ENCODE assay signal across 16 cellular contexts in genomic region chr4:10179957-10180602, GRCh38.
DNase-seq lines count a peak whose midpoint lies in the region; ATAC-seq and TF ChIP-seq lines count a peak whose summit lies in the region.
"Had no signal": no experiment of that assay in that cellular context is flagged by ENCODE, and none has a peak within 500 bp of the region (broad histone marks: within the 10 kb centered on the region; RNA-seq: fewer than 3 reads in every experiment).

No MANE protein-coding gene starts in this region.

- H3K4me1 Mint-ChIP-seq in activated T-helper 17 cell treated with anti-CD3 and anti-CD28 coated beads, Interleukin-2, amount 50 U/mL, for 72 hours, result peaks cover 16% of the 10 kb centered on the region

- POLR2A ChIA-PET in RWPE1 (lab: Yijun Ruan, JAX; ENCODE audit: low non-redundant PET), result no interaction called here

- H3K27ac Mint-ChIP-seq in activated T-helper 17 cell treated with anti-CD3 and anti-CD28 coated beads, Interleukin-2, amount 50 U/mL, for 72 hours, result peak overlapping the region; percentile 94
- H3K27ac Mint-ChIP-seq: CD4-positive, alpha-beta T cell had no signal

- H4K20me1 ChIP-seq in BLaER1 treated with 17β-estradiol and CSF1 and Interleukin-3, amounts not matched to agents 10 nM and 100 nM, result no peaks in the 10 kb centered on the region

- H3K27ac ChIP-seq in BLaER1 treated with 17β-estradiol and CSF1 and Interleukin-3, amounts not matched to agents 10 nM and 100 nM, result peak overlapping the region; percentile 22 to 87 (median 75); a peak in 19 of 22 replicates
- no peak overlapping the region for H3K27ac ChIP-seq in RWPE1
- H3K27ac ChIP-seq: coronary artery, pancreas, testis had no signal

- DNase-seq in AG08396 (ENCODE audit: low spot score) (peak; percentile 44), hepatic stellate cell (ENCODE audit: low spot score) (peak; percentile 58), RWPE1 (ENCODE audit: low spot score) (no peak), NCI-H2227 (lab: John Stamatoyannopoulos, UW; ENCODE audit: unreplicated experiment) (no peak), NCI-H446 (lab: John Stamatoyannopoulos, UW) (no peak)
- DNase-seq: CD4-positive, alpha-beta T cell; left ventricle myocardium superior; NCI-H1436; NCI-H2227 treated with DMSO at 0.1 percent for 48 hours; pancreas; stimulated activated CD4-positive, alpha-beta T cell treated with anti-CD3 and anti-CD28 coated beads, Interleukin-4, amount 100 ng/mL, for 24 hours; testis had no signal

- H3K4me1 ChIP-seq in BLaER1 treated with 17β-estradiol and CSF1 and Interleukin-3, amounts not matched to agents 10 nM and 100 nM, result peaks cover 12 to 52% (median 42%) of the 10 kb centered on the region in 10 experiments
- H3K4me1 ChIP-seq: pancreas, testis had no signal

- H3K4me3 ChIP-seq in BLaER1 treated with 17β-estradiol and CSF1 and Interleukin-3, amounts not matched to agents 10 nM and 100 nM, result no peak overlapping the region; a peak in 1 of 20 replicates
- H3K4me3 ChIP-seq: coronary artery, pancreas, testis had no signal

- no peak for TF ChIP-seq CTCF in RWPE1 (conservative IDR thresholded peaks at IDR 0.05; ENCODE audit: low read depth)

- H3K36me3 ChIP-seq in BLaER1 treated with 17β-estradiol and CSF1 and Interleukin-3, amounts not matched to agents 10 nM and 100 nM, result no peaks in the 10 kb centered on the region
- H3K36me3 ChIP-seq: pancreas had no signal

- peaks cover 5% of the 10 kb centered on the region for H3K9me3 Mint-ChIP-seq in activated T-helper 17 cell treated with anti-CD3 and anti-CD28 coated beads, Interleukin-2, amount 50 U/mL, for 72 hours
- H3K9me3 Mint-ChIP-seq: CD4-positive, alpha-beta T cell had no signal

- no peak for ATAC-seq in activated T-helper 17 cell treated with anti-CD3 and anti-CD28 coated beads, Interleukin-2, amount 50 U/mL, for 72 hours (replicated peaks)
- ATAC-seq: HCT116, pancreas had no signal

- H3K36me3 Mint-ChIP-seq in activated T-helper 17 cell treated with anti-CD3 and anti-CD28 coated beads, Interleukin-2, amount 50 U/mL, for 72 hours (ENCODE audit: low read depth), result no peaks in the 10 kb centered on the region

- CTCF ChIA-PET in RWPE1 (lab: Yijun Ruan, JAX), result no interaction called here

- H3K9ac ChIP-seq in BLaER1 treated with 17β-estradiol and CSF1 and Interleukin-3, amounts not matched to agents 10 nM and 100 nM, result peak overlapping the region in 4 of 11 experiments; percentile 55 to 64 (median 60); a peak in 7 of 22 replicates

- peak overlapping the region in 10 of 11 experiments; percentile 54 to 88 (median 68); a peak in 18 of 22 replicates for H3K4me2 ChIP-seq in BLaER1 treated with 17β-estradiol and CSF1 and Interleukin-3, amounts not matched to agents 10 nM and 100 nM

- H3K27me3 ChIP-seq in BLaER1 treated with 17β-estradiol and CSF1 and Interleukin-3, amounts not matched to agents 10 nM and 100 nM, result no peaks in the 10 kb centered on the region
- H3K27me3 ChIP-seq: pancreas, testis had no signal

- H3K4me3 Mint-ChIP-seq in activated T-helper 17 cell treated with anti-CD3 and anti-CD28 coated beads, Interleukin-2, amount 50 U/mL, for 72 hours, result peak overlapping the region; percentile 4
- H3K4me3 Mint-ChIP-seq: CD4-positive, alpha-beta T cell had no signal

- H3K27me3 Mint-ChIP-seq in activated T-helper 17 cell treated with anti-CD3 and anti-CD28 coated beads, Interleukin-2, amount 50 U/mL, for 72 hours, result no peaks in the 10 kb centered on the region
- H3K27me3 Mint-ChIP-seq: CD4-positive, alpha-beta T cell had no signal

- H3K9me3 ChIP-seq in BLaER1 treated with 17β-estradiol and CSF1 and Interleukin-3, amounts not matched to agents 10 nM and 100 nM (replicated peaks in 1 of 11), result peaks cover 0 to 17% (median 0%) of the 10 kb centered on the region in 11 experiments; a peak in 3 of 22 replicates
- H3K9me3 ChIP-seq: pancreas, testis had no signal

Comparison
In these comparisons a context has a peak if more than half of its experiments do, and no peak if none do; other contexts are left out.
1. DNase-seq: peak in AG08396 (single experiment) and hepatic stellate cell (single experiment); none in RWPE1 (single experiment), NCI-H2227 (single experiment) and NCI-H446 (0 of 2).